Comparison of ENCODE assay signal across 8 cellular contexts in genomic region chr1:166489670-166490436, GRCh38.
DNase-seq lines count a peak whose midpoint lies in the region; ATAC-seq lines count a peak whose summit lies in the region.

No MANE protein-coding gene starts in this region.

- no peaks in the 10 kb centered on the region for H3K9me3 Mint-ChIP-seq in stimulated activated naive CD8-positive, alpha-beta T cell treated with anti-CD3 and anti-CD28 coated beads, Interleukin-15, amount 100 ng/mL, for 72 hours

- ATAC-seq in GM19395 (IDR thresholded peaks at IDR 0.05; ENCODE audit: unreplicated experiment), result peak; percentile 89
- peak; percentile 80 for ATAC-seq in HG03439 (IDR thresholded peaks at IDR 0.05; ENCODE audit: unreplicated experiment)
- ATAC-seq in stimulated activated naive CD8-positive, alpha-beta T cell treated with anti-CD3 and anti-CD28 coated beads, Interleukin-15, amount 100 ng/mL, for 72 hours, result peak; percentile 87

- DNase-seq in CMK (ENCODE audit: low read depth) (peak; percentile 58), RPMI7951 (ENCODE audit: low read depth) (peak; percentile 80), medulla oblongata (ENCODE audit: extremely low spot score) (peak; percentile 48), NCI-H1436 treated with DMSO at 0.1 percent for 48 hours (lab: John Stamatoyannopoulos, UW) (no peak)
- peak; percentile 76 for DNase-seq in activated effector memory CD4-positive, alpha-beta T cell treated with anti-CD3 and anti-CD28 coated beads, Interleukin-2, amount 50 U/mL, for 16 hours
- peak; percentile 57 to 73 for DNase-seq in stimulated activated naive CD8-positive, alpha-beta T cell treated with anti-CD3 and anti-CD28 coated beads, Interleukin-15, amount 100 ng/mL, for 72 hours

- no peak overlapping the region for H3K4me3 Mint-ChIP-seq in stimulated activated naive CD8-positive, alpha-beta T cell treated with anti-CD3 and anti-CD28 coated beads, Interleukin-15, amount 100 ng/mL, for 72 hours

- peaks cover 28% of the 10 kb centered on the region for H3K4me1 Mint-ChIP-seq in stimulated activated naive CD8-positive, alpha-beta T cell treated with anti-CD3 and anti-CD28 coated beads, Interleukin-15, amount 100 ng/mL, for 72 hours

- H3K27ac Mint-ChIP-seq in stimulated activated naive CD8-positive, alpha-beta T cell treated with anti-CD3 and anti-CD28 coated beads, Interleukin-15, amount 100 ng/mL, for 72 hours, result no peak overlapping the region

- H3K27me3 Mint-ChIP-seq in stimulated activated naive CD8-positive, alpha-beta T cell treated with anti-CD3 and anti-CD28 coated beads, Interleukin-15, amount 100 ng/mL, for 72 hours, result no peaks in the 10 kb centered on the region
